In genomic region chr4:161949941-161950725, GRCh38 we compare ENCODE assay signal across 1 cellular context.
TF ChIP-seq lines count a peak whose summit lies in the region.

No MANE protein-coding gene starts in this region.

TF ChIP-seq in GM23338, 12 proteins besides CTCF, POLR2A, EP300 and RAD21 (continued from another document):
- TF ChIP-seq, protein P1, sequence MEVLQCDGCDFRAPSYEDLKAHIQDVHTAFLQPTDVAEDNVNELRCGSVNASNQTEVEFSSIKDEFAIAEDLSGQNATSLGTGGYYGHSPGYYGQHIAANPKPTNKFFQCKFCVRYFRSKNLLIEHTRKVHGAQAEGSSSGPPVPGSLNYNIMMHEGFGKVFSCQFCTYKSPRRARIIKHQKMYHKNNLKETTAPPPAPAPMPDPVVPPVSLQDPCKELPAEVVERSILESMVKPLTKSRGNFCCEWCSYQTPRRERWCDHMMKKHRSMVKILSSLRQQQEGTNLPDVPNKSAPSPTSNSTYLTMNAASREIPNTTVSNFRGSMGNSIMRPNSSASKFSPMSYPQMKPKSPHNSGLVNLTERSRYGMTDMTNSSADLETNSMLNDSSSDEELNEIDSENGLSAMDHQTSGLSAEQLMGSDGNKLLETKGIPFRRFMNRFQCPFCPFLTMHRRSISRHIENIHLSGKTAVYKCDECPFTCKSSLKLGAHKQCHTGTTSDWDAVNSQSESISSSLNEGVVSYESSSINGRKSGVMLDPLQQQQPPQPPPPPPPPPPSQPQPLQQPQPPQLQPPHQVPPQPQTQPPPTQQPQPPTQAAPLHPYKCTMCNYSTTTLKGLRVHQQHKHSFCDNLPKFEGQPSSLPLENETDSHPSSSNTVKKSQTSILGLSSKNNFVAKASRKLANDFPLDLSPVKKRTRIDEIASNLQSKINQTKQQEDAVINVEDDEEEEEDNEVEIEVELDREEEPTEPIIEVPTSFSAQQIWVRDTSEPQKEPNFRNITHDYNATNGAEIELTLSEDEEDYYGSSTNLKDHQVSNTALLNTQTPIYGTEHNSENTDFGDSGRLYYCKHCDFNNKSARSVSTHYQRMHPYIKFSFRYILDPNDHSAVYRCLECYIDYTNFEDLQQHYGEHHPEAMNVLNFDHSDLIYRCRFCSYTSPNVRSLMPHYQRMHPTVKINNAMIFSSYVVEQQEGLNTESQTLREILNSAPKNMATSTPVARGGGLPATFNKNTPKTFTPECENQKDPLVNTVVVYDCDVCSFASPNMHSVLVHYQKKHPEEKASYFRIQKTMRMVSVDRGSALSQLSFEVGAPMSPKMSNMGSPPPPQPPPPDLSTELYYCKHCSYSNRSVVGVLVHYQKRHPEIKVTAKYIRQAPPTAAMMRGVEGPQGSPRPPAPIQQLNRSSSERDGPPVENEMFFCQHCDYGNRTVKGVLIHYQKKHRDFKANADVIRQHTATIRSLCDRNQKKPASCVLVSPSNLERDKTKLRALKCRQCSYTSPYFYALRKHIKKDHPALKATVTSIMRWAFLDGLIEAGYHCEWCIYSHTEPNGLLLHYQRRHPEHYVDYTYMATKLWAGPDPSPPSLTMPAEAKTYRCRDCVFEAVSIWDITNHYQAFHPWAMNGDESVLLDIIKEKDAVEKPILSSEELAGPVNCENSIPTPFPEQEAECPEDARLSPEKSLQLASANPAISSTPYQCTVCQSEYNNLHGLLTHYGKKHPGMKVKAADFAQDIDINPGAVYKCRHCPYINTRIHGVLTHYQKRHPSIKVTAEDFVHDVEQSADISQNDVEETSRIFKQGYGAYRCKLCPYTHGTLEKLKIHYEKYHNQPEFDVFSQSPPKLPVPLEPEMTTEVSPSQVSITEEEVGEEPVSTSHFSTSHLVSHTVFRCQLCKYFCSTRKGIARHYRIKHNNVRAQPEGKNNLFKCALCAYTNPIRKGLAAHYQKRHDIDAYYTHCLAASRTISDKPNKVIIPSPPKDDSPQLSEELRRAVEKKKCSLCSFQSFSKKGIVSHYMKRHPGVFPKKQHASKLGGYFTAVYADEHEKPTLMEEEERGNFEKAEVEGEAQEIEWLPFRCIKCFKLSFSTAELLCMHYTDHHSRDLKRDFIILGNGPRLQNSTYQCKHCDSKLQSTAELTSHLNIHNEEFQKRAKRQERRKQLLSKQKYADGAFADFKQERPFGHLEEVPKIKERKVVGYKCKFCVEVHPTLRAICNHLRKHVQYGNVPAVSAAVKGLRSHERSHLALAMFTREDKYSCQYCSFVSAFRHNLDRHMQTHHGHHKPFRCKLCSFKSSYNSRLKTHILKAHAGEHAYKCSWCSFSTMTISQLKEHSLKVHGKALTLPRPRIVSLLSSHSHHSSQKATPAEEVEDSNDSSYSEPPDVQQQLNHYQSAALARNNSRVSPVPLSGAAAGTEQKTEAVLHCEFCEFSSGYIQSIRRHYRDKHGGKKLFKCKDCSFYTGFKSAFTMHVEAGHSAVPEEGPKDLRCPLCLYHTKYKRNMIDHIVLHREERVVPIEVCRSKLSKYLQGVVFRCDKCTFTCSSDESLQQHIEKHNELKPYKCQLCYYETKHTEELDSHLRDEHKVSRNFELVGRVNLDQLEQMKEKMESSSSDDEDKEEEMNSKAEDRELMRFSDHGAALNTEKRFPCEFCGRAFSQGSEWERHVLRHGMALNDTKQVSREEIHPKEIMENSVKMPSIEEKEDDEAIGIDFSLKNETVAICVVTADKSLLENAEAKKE (CRISPR knock-in tag; IDR thresholded peaks at IDR 0.05): no peak
- TF ChIP-seq, protein P2, sequence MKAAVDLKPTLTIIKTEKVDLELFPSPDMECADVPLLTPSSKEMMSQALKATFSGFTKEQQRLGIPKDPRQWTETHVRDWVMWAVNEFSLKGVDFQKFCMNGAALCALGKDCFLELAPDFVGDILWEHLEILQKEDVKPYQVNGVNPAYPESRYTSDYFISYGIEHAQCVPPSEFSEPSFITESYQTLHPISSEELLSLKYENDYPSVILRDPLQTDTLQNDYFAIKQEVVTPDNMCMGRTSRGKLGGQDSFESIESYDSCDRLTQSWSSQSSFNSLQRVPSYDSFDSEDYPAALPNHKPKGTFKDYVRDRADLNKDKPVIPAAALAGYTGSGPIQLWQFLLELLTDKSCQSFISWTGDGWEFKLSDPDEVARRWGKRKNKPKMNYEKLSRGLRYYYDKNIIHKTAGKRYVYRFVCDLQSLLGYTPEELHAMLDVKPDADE (IDR thresholded peaks at IDR 0.05): no peak
- no peak for TF ChIP-seq JUNB (IDR thresholded peaks at IDR 0.05; ENCODE audit: unreplicated experiment)
- TF ChIP-seq NANOG (IDR thresholded peaks at IDR 0.05; ENCODE audit: borderline replicate concordance): no peak
- no peak for TF ChIP-seq ZNF331 (CRISPR knock-in tag; IDR thresholded peaks at IDR 0.05; ENCODE audit: low read depth)
- TF ChIP-seq STAT1 (IDR thresholded peaks at IDR 0.05; ENCODE audit: unreplicated experiment): no peak
- TF ChIP-seq CREB1 (CRISPR knock-in tag; IDR thresholded peaks at IDR 0.05; ENCODE audit: low read depth): no peak
- no peak for TF ChIP-seq POLR2AphosphoS5 (IDR thresholded peaks at IDR 0.05; ENCODE audit: low read depth)
- no peak for TF ChIP-seq EZH2phosphoT487 (IDR thresholded peaks at IDR 0.05; ENCODE audit: unreplicated experiment)
